Comparison of ENCODE assay signal across 16 cellular contexts in the genomic region with DNA sequence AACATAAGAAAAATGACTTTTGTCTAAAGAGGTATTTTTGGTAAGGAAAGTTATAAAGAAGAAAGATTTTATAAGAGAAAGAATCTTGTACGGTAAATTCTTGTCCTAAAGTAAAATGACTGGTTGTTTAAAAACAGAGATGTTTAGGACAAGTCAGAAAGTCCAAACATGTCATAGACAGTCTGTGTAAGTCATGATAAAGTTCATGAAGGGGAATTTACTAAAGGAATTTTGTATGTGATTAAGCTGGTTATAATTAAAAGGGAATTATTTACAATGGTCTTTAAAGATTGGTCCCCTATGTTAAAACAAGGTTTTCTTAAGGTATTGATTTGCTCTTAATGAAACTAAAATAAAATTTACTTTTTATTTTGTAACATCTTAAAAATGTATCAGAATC.
"Had no signal": no experiment of that assay in that cellular context is flagged by ENCODE, and none has a peak within 500 bp of the region (broad histone marks: within the 10 kb centered on the region; RNA-seq: fewer than 3 reads in every experiment).

No MANE protein-coding gene starts in this region.

- DNase-seq: activated CD4-positive, alpha-beta T cell treated with anti-CD3 and anti-CD28 coated beads, Interleukin-2, amount 10 ng/mL, durations not matched to agents 24 days and 14 days; activated CD4-positive, CD25-positive, alpha-beta regulatory T cell; activated CD8-positive, alpha-beta T cell treated with anti-CD3 and anti-CD28 coated beads for 36 hours; activated effector memory CD4-positive, alpha-beta T cell treated with Interleukin-2 at 50 U/mL for 16 hours; activated naive CD4-positive, alpha-beta T cell treated with anti-CD3 and anti-CD28 coated beads, Interleukin-2, amount 10 ng/mL, durations not matched to agents 7 days and 5 days; activated naive CD8-positive, alpha-beta T cell treated with anti-CD3 and anti-CD28 coated beads, Interleukin-2, amount 50 U/mL, for 24 hours; activated T-cell treated with anti-CD3 and anti-CD28 coated beads, Interleukin-2, amount 50 U/mL, for 24 hours; anterior cingulate cortex; central memory CD4-positive, alpha-beta T cell; left ventricle myocardium inferior; stimulated activated CD4-positive, alpha-beta T cell treated with anti-CD3 and anti-CD28 coated beads, Interleukin-2, amount 100 ng/mL, for 24 hours; stimulated activated naive CD4-positive, alpha-beta T cell treated with Interleukin-2 at 50 U/mL for 16 hours; tibial artery had no signal

- H3K4me1 Mint-ChIP-seq: activated CD4-positive, alpha-beta T cell treated with anti-CD3 and anti-CD28 coated beads, Interleukin-2, amount 10 ng/mL, durations not matched to agents 24 days and 14 days; activated naive CD4-positive, alpha-beta T cell treated with anti-CD3 and anti-CD28 coated beads, Interleukin-2, amount 10 ng/mL, durations not matched to agents 7 days and 5 days; activated naive CD8-positive, alpha-beta T cell treated with anti-CD3 and anti-CD28 coated beads, Interleukin-2, amount 50 U/mL, for 24 hours; brain; neural crest cell had no signal

- H3K27me3 Mint-ChIP-seq: activated CD4-positive, alpha-beta T cell treated with anti-CD3 and anti-CD28 coated beads, Interleukin-2, amount 10 ng/mL, durations not matched to agents 24 days and 14 days; brain; progenitor cell of endocrine pancreas had no signal

- H3K4me3 Mint-ChIP-seq: activated CD4-positive, alpha-beta T cell treated with anti-CD3 and anti-CD28 coated beads, Interleukin-2, amount 10 ng/mL, durations not matched to agents 24 days and 14 days; activated CD8-positive, alpha-beta T cell treated with anti-CD3 and anti-CD28 coated beads for 36 hours; activated naive CD4-positive, alpha-beta T cell treated with anti-CD3 and anti-CD28 coated beads, Interleukin-2, amount 10 ng/mL, durations not matched to agents 7 days and 5 days; activated naive CD8-positive, alpha-beta T cell treated with anti-CD3 and anti-CD28 coated beads, Interleukin-2, amount 50 U/mL, for 24 hours; activated T-cell treated with anti-CD3 and anti-CD28 coated beads, Interleukin-2, amount 50 U/mL, for 24 hours; brain; neural crest cell had no signal

- H3K27ac Mint-ChIP-seq: activated CD4-positive, alpha-beta T cell treated with anti-CD3 and anti-CD28 coated beads, Interleukin-2, amount 10 ng/mL, durations not matched to agents 24 days and 14 days; activated CD8-positive, alpha-beta T cell treated with anti-CD3 and anti-CD28 coated beads for 36 hours; activated naive CD4-positive, alpha-beta T cell treated with anti-CD3 and anti-CD28 coated beads, Interleukin-2, amount 10 ng/mL, durations not matched to agents 7 days and 5 days; activated naive CD8-positive, alpha-beta T cell treated with anti-CD3 and anti-CD28 coated beads, Interleukin-2, amount 50 U/mL, for 24 hours; activated T-cell treated with anti-CD3 and anti-CD28 coated beads, Interleukin-2, amount 50 U/mL, for 24 hours; brain; progenitor cell of endocrine pancreas had no signal

- H3K36me3 Mint-ChIP-seq: brain had no signal

- ATAC-seq: activated CD8-positive, alpha-beta T cell treated with anti-CD3 and anti-CD28 coated beads for 36 hours; activated naive CD8-positive, alpha-beta T cell treated with anti-CD3 and anti-CD28 coated beads, Interleukin-2, amount 50 U/mL, for 24 hours had no signal
